In genomic region chr4:175776217-175776616, GRCh38 we compare ENCODE assay signal across 12 cellular contexts.
DNase-seq lines count a peak whose midpoint lies in the region; ATAC-seq and TF ChIP-seq lines count a peak whose summit lies in the region.
"Had no signal": no experiment of that assay in that cellular context is flagged by ENCODE, and none has a peak within 500 bp of the region (broad histone marks: within the 10 kb centered on the region; RNA-seq: fewer than 3 reads in every experiment).

No MANE protein-coding gene starts in this region.

- no peaks in the 10 kb centered on the region for H3K4me1 Mint-ChIP-seq in nephron progenitor cell

- H3K9me3 Mint-ChIP-seq in nephron progenitor cell, result no peaks in the 10 kb centered on the region

- H3K36me3 Mint-ChIP-seq in nephron progenitor cell (ENCODE audit: low read depth), result no peaks in the 10 kb centered on the region

- ATAC-seq in GM21390 (IDR thresholded peaks at IDR 0.05; ENCODE audit: unreplicated experiment) (no peak), GM21447 (IDR thresholded peaks at IDR 0.05; ENCODE audit: unreplicated experiment) (no peak)

- no peak for TF ChIP-seq CTCF in nephron progenitor cell (IDR thresholded peaks at IDR 0.05)

- no peak overlapping the region for H3K27ac Mint-ChIP-seq in nephron progenitor cell

- DNase-seq in Ammon's horn (ENCODE audit: low spot score), result peak; percentile 64
- peak; percentile 89 for DNase-seq in NCI-H2081 treated with DMSO at 0.1 percent for 48 hours (lab: John Stamatoyannopoulos, UW)
- peak; percentile 89 for DNase-seq in cerebellar cortex (ENCODE audit: low spot score)
- peak; percentile 46 for DNase-seq in iPS-NIHi7 (ENCODE audit: extremely low spot score)
- DNase-seq in nephron progenitor cell, result no peak
- no peak for DNase-seq in activated CD8-positive, alpha-beta memory T cell treated with anti-CD3 and anti-CD28 coated beads, Interleukin-2, amount 50 U/mL, for 4 hours
- DNase-seq: DMS 273 treated with DMSO at 0.1 percent for 48 hours; HCEC 1CT; KBM-7; NK-92 treated with Interleukin-12 subunit alpha and Interleukin-12 subunit beta, amount 100 ng/mL, for 24 hours had no signal

- peaks cover 4% of the 10 kb centered on the region for H3K27me3 Mint-ChIP-seq in nephron progenitor cell (ENCODE audit: low read depth, poor library complexity)

- no peak overlapping the region for H3K4me3 Mint-ChIP-seq in nephron progenitor cell

Comparison
In these comparisons a context has a peak if more than half of its experiments do, and no peak if none do; other contexts are left out.
1. DNase-seq: peak in Ammon's horn (single experiment), NCI-H2081 treated with DMSO at 0.1 percent for 48 hours (single experiment), cerebellar cortex (single experiment) and iPS-NIHi7 (single experiment); none in nephron progenitor cell (single experiment) and activated CD8-positive, alpha-beta memory T cell treated with anti-CD3 and anti-CD28 coated beads, Interleukin-2, amount 50 U/mL, for 4 hours (single experiment).